ENCODE assay signal across 1 cellular context in genomic region chr21:29293495-29293894, GRCh38.
TF ChIP-seq lines count a peak whose summit lies in the region.

No MANE protein-coding gene starts in this region.

TF ChIP-seq in GM12878, 131 proteins besides CTCF, POLR2A, EP300 and RAD21 (continued from another document):
- TF ChIP-seq, protein P1, sequence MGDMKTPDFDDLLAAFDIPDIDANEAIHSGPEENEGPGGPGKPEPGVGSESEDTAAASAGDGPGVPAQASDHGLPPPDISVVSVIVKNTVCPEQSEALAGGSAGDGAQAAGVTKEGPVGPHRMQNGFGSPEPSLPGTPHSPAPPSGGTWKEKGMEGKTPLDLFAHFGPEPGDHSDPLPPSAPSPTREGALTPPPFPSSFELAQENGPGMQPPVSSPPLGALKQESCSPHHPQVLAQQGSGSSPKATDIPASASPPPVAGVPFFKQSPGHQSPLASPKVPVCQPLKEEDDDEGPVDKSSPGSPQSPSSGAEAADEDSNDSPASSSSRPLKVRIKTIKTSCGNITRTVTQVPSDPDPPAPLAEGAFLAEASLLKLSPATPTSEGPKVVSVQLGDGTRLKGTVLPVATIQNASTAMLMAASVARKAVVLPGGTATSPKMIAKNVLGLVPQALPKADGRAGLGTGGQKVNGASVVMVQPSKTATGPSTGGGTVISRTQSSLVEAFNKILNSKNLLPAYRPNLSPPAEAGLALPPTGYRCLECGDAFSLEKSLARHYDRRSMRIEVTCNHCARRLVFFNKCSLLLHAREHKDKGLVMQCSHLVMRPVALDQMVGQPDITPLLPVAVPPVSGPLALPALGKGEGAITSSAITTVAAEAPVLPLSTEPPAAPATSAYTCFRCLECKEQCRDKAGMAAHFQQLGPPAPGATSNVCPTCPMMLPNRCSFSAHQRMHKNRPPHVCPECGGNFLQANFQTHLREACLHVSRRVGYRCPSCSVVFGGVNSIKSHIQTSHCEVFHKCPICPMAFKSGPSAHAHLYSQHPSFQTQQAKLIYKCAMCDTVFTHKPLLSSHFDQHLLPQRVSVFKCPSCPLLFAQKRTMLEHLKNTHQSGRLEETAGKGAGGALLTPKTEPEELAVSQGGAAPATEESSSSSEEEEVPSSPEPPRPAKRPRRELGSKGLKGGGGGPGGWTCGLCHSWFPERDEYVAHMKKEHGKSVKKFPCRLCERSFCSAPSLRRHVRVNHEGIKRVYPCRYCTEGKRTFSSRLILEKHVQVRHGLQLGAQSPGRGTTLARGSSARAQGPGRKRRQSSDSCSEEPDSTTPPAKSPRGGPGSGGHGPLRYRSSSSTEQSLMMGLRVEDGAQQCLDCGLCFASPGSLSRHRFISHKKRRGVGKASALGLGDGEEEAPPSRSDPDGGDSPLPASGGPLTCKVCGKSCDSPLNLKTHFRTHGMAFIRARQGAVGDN (IDR thresholded peaks at IDR 0.05) = peak; percentile 80
- TF ChIP-seq SKIL (IDR thresholded peaks at IDR 0.05; ENCODE audit: low read depth, poor library complexity, severe bottlenecking) = no peak
- TF ChIP-seq SMAD1 (IDR thresholded peaks at IDR 0.05; ENCODE audit: low read depth, partially characterized antibody) = no peak
- peak; percentile 55; the same call in 1 of the 2 replicates for TF ChIP-seq ATF2 (IDR thresholded peaks at IDR 0.05; ENCODE audit: low read length)
- TF ChIP-seq CHD1 (IDR thresholded peaks at IDR 0.05; ENCODE audit: low read depth, low read length) = no peak
- no peak for TF ChIP-seq MYC (IDR thresholded peaks at IDR 0.05; ENCODE audit: insufficient read depth, insufficient read length, insufficient replicate concordance, low read length, severe bottlenecking)
- peak; percentile 67; the same call in 1 of the 2 replicates for TF ChIP-seq PAX5 (IDR thresholded peaks at IDR 0.05; ENCODE audit: borderline replicate concordance, low read depth, low read length)
- TF ChIP-seq RUNX3 (IDR thresholded peaks at IDR 0.05; ENCODE audit: low read length) = peak; percentile 63
- peak; percentile 10; the same call in 1 of the 3 replicates for TF ChIP-seq POU2F2 (IDR thresholded peaks at IDR 0.05; ENCODE audit: borderline replicate concordance, low read depth, low read length)
- 0 out of 2 replicates have a peak, but pooled peaks have one; percentile 56 for TF ChIP-seq DPF2 (IDR thresholded peaks at IDR 0.05)
- no peak for TF ChIP-seq TCF3 (IDR thresholded peaks at IDR 0.05; ENCODE audit: borderline replicate concordance, insufficient read depth, low read depth, low read length)
- TF ChIP-seq RCOR1 (conservative IDR thresholded peaks at IDR 0.05; ENCODE audit: low read depth, low read length) = no peak
- no peak for TF ChIP-seq ZBTB4 (CRISPR knock-in tag; IDR thresholded peaks at IDR 0.05)
- 0 out of 2 replicates have a peak, but pooled peaks have one; percentile 32 for TF ChIP-seq YY1 (IDR thresholded peaks at IDR 0.05; ENCODE audit: low read depth, low read length)
- TF ChIP-seq TCF12 (IDR thresholded peaks at IDR 0.05; ENCODE audit: low read depth, low read length) = no peak
- TF ChIP-seq ZZZ3 (IDR thresholded peaks at IDR 0.05; ENCODE audit: control insufficient read depth, insufficient read length, low read depth) = no peak
- TF ChIP-seq JUNB (IDR thresholded peaks at IDR 0.05) = peak; percentile 15; the same call in 1 of the 2 replicates
- TF ChIP-seq RB1 (IDR thresholded peaks at IDR 0.05; ENCODE audit: borderline replicate concordance) = no peak
- TF ChIP-seq IKZF2 (IDR thresholded peaks at IDR 0.05) = peak in 1 of 2 experiments; percentile 27; a peak in 1 of 4 replicates
- no peak for TF ChIP-seq GABPA (IDR thresholded peaks at IDR 0.05; ENCODE audit: low read depth)
- TF ChIP-seq TCF7 (IDR thresholded peaks at IDR 0.05; ENCODE audit: borderline replicate concordance) = no peak
- no peak for TF ChIP-seq SREBF2 (IDR thresholded peaks at IDR 0.05; ENCODE audit: low read length)
- 0 out of 2 replicates have a peak, but pooled peaks have one; percentile 18 for TF ChIP-seq EED (IDR thresholded peaks at IDR 0.05; ENCODE audit: low read depth)
- peak; percentile 76 for TF ChIP-seq MTA2 (IDR thresholded peaks at IDR 0.05; ENCODE audit: low read depth)
- TF ChIP-seq ZSCAN29 (IDR thresholded peaks at IDR 0.05) = no peak
- TF ChIP-seq HDGF (IDR thresholded peaks at IDR 0.05) = no peak
- TF ChIP-seq BHLHE40 (IDR thresholded peaks at IDR 0.05; ENCODE audit: borderline replicate concordance in 1 of 2, low read depth in 2 of 2, low read length in 1 of 2) = peak; percentile 15 to 60; a peak in 1 of 4 replicates
- TF ChIP-seq MEF2B (IDR thresholded peaks at IDR 0.05; ENCODE audit: partially characterized antibody, poor library complexity, severe bottlenecking) = peak; percentile 91
TF ChIP-seq in GM12878: peak in this region for 22.
